1 cellular context compared by ENCODE assay signal in the genomic region with DNA sequence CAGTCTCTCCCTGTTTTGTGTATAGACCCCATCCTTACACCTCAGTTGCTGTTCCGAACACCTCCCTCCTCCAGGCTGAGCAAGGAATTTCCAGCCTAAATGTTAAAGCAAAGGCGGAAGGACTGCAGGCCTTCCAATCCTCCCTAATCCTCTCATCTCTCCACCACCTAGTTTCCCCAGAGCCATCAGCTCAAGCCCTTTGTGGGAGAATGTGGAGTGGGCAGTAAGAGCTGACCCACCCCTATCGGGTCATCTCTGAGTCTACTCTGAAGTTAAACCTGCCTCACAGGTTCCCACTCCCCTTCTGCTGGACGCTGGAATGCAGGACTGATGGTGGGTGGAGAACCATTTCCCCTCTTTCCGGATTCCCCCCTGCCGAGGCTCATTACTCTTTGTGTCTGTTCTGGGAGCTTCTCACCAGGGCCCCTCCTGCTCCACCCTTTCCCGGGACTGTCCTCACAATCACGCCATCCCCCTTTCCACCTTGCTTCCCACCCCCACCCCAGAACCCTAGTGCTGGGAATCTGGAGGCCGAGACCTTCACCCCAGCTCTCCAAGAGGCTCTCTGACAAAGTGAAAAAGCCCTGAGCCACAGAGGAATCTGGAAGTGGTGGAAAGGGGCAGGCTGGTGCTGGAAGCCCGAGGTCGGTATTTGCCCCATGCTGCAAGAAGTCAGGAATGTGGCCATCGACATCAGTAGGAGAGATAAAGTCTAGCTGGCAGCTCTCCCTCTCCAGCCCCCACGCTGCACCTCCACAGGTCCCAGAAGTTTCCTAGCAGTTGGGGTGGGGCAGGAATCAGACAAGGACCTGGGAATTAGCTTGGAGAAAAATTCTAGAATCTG.
TF ChIP-seq lines count a peak whose summit lies in the region.

No MANE protein-coding gene starts in this region.

TF ChIP-seq in GM23338, 12 proteins besides CTCF, POLR2A, EP300 and RAD21 (continued from another document):
- TF ChIP-seq, protein P1, sequence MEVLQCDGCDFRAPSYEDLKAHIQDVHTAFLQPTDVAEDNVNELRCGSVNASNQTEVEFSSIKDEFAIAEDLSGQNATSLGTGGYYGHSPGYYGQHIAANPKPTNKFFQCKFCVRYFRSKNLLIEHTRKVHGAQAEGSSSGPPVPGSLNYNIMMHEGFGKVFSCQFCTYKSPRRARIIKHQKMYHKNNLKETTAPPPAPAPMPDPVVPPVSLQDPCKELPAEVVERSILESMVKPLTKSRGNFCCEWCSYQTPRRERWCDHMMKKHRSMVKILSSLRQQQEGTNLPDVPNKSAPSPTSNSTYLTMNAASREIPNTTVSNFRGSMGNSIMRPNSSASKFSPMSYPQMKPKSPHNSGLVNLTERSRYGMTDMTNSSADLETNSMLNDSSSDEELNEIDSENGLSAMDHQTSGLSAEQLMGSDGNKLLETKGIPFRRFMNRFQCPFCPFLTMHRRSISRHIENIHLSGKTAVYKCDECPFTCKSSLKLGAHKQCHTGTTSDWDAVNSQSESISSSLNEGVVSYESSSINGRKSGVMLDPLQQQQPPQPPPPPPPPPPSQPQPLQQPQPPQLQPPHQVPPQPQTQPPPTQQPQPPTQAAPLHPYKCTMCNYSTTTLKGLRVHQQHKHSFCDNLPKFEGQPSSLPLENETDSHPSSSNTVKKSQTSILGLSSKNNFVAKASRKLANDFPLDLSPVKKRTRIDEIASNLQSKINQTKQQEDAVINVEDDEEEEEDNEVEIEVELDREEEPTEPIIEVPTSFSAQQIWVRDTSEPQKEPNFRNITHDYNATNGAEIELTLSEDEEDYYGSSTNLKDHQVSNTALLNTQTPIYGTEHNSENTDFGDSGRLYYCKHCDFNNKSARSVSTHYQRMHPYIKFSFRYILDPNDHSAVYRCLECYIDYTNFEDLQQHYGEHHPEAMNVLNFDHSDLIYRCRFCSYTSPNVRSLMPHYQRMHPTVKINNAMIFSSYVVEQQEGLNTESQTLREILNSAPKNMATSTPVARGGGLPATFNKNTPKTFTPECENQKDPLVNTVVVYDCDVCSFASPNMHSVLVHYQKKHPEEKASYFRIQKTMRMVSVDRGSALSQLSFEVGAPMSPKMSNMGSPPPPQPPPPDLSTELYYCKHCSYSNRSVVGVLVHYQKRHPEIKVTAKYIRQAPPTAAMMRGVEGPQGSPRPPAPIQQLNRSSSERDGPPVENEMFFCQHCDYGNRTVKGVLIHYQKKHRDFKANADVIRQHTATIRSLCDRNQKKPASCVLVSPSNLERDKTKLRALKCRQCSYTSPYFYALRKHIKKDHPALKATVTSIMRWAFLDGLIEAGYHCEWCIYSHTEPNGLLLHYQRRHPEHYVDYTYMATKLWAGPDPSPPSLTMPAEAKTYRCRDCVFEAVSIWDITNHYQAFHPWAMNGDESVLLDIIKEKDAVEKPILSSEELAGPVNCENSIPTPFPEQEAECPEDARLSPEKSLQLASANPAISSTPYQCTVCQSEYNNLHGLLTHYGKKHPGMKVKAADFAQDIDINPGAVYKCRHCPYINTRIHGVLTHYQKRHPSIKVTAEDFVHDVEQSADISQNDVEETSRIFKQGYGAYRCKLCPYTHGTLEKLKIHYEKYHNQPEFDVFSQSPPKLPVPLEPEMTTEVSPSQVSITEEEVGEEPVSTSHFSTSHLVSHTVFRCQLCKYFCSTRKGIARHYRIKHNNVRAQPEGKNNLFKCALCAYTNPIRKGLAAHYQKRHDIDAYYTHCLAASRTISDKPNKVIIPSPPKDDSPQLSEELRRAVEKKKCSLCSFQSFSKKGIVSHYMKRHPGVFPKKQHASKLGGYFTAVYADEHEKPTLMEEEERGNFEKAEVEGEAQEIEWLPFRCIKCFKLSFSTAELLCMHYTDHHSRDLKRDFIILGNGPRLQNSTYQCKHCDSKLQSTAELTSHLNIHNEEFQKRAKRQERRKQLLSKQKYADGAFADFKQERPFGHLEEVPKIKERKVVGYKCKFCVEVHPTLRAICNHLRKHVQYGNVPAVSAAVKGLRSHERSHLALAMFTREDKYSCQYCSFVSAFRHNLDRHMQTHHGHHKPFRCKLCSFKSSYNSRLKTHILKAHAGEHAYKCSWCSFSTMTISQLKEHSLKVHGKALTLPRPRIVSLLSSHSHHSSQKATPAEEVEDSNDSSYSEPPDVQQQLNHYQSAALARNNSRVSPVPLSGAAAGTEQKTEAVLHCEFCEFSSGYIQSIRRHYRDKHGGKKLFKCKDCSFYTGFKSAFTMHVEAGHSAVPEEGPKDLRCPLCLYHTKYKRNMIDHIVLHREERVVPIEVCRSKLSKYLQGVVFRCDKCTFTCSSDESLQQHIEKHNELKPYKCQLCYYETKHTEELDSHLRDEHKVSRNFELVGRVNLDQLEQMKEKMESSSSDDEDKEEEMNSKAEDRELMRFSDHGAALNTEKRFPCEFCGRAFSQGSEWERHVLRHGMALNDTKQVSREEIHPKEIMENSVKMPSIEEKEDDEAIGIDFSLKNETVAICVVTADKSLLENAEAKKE (CRISPR knock-in tag; IDR thresholded peaks at IDR 0.05), result no peak; the same call in 1 of the 2 replicates
- TF ChIP-seq CREB1 (CRISPR knock-in tag; IDR thresholded peaks at IDR 0.05; ENCODE audit: low read depth) (no peak), REST (IDR thresholded peaks at IDR 0.05; ENCODE audit: unreplicated experiment) (peak; percentile 15)
